In genomic region chr3:66498718-66499611, GRCh38 we compare ENCODE assay signal across 8 cellular contexts. TPM values are rescaled to one million over a fixed set of nuclear protein-coding genes. Genes with fewer than 3 reads are reported as not detected.
DNase-seq lines count a peak whose midpoint lies in the region; ATAC-seq and TF ChIP-seq lines count a peak whose summit lies in the region.

No MANE protein-coding gene starts in this region.

- H3K27me3 ChIP-seq in CD8-positive, alpha-beta memory T cell (ENCODE audit: insufficient read depth, low read length, poor library complexity, severe bottlenecking), result no peaks in the 10 kb centered on the region
- H3K27me3 ChIP-seq in NT2/D1 (ENCODE audit: insufficient read depth, insufficient read length) (peaks cover 23% of the 10 kb centered on the region), ovary (no peaks in the 10 kb centered on the region)

- CTCF ChIA-PET in CD8-positive, alpha-beta memory T cell (lab: Charles Lee), result no interaction called here

- H3K4me1 Mint-ChIP-seq in CD8-positive, alpha-beta memory T cell, result peaks cover 80 to 89% (median 84%) of the 10 kb centered on the region in 3 donors

- ATAC-seq in HG02642 (IDR thresholded peaks at IDR 0.05; ENCODE audit: poor library complexity, unreplicated experiment), result no peak
- ATAC-seq in GM19467 (IDR thresholded peaks at IDR 0.05; ENCODE audit: unreplicated experiment), result no peak

- no peaks in the 10 kb centered on the region for H3K9me3 Mint-ChIP-seq in CD8-positive, alpha-beta memory T cell

- H3K9me3 ChIP-seq in CD8-positive, alpha-beta memory T cell (ENCODE audit: low read length), result no peaks in the 10 kb centered on the region
- H3K9me3 ChIP-seq in NT2/D1 (ENCODE audit: insufficient read depth, low read length) (no peaks in the 10 kb centered on the region), ovary (no peaks in the 10 kb centered on the region)

- peaks cover 0 to 3% (median 0%) of the 10 kb centered on the region in 3 donors for H3K36me3 Mint-ChIP-seq in CD8-positive, alpha-beta memory T cell

- intact Hi-C loops in ovary (cut with DNase I), result loop anchor here in 3 of 4 donors (2.0 to 10.0 kb wide), 5 partner anchors 47 to 316 kb away; no protein-coding TSS in a partner anchor

- H3K36me3 ChIP-seq in CD8-positive, alpha-beta memory T cell (ENCODE audit: insufficient read depth, low read length), result no peaks in the 10 kb centered on the region
- H3K36me3 ChIP-seq in NT2/D1 (ENCODE audit: insufficient read depth, insufficient read length, low read length) (no peaks in the 10 kb centered on the region), ovary (no peaks in the 10 kb centered on the region)

- TF ChIP-seq EP300 in ovary (IDR thresholded peaks at IDR 0.05), result no peak

- no peak for DNase-seq in CD8-positive, alpha-beta memory T cell
- DNase-seq in NT2/D1 (ENCODE audit: low read depth, low spot score) (no peak), epithelial cell of esophagus (ENCODE audit: low read depth) (no peak), ovary (peak in 3 of 5 donors; percentile 29 to 32 (median 30)), DMS153 treated with DMSO at 0.1 percent for 48 hours (lab: John Stamatoyannopoulos, UW; ENCODE audit: unreplicated experiment) (no peak), MV-4-11 (lab: John Stamatoyannopoulos, UW) (no peak)

- no peaks in the 10 kb centered on the region for H3K27me3 Mint-ChIP-seq in CD8-positive, alpha-beta memory T cell

- peak overlapping the region; percentile 62 to 94 (median 87) for H3K27ac Mint-ChIP-seq in CD8-positive, alpha-beta memory T cell

- no peak overlapping the region for H3K27ac ChIP-seq in CD8-positive, alpha-beta memory T cell (ENCODE audit: low read depth, low read length)
- peak overlapping the region in 1 of 2 donors; percentile 45 for H3K27ac ChIP-seq in ovary

- POLR2A ChIA-PET in CD8-positive, alpha-beta memory T cell (lab: Charles Lee), result interaction anchor here (2.1 kb wide), 1 partner anchor 8 kb away, joined by 11 read pairs; no protein-coding TSS in a partner anchor

- peaks cover 64% of the 10 kb centered on the region for H3K4me1 ChIP-seq in CD8-positive, alpha-beta memory T cell (ENCODE audit: insufficient read depth, low read length)
- H3K4me1 ChIP-seq in NT2/D1 (ENCODE audit: insufficient read depth, insufficient read length) (peaks cover 6% of the 10 kb centered on the region), ovary (ENCODE audit: insufficient read depth) (peaks cover 9% of the 10 kb centered on the region)

- peak overlapping the region; percentile 10 for H3K4me3 ChIP-seq in CD8-positive, alpha-beta memory T cell (ENCODE audit: low read length)
- H3K4me3 ChIP-seq in NT2/D1 (ENCODE audit: insufficient read length, low read depth) (peak overlapping the region; percentile 96), epithelial cell of esophagus (ENCODE audit: low read length) (peak overlapping the region; percentile 69), ovary (peak overlapping the region; percentile 99)

- TF ChIP-seq CTCF in epithelial cell of esophagus (IDR thresholded peaks at IDR 0.05; ENCODE audit: insufficient read depth, low read depth, low read length, missing control alignments), result no peak
- no peak for TF ChIP-seq CTCF in ovary (IDR thresholded peaks at IDR 0.05)

- H3K4me3 Mint-ChIP-seq in CD8-positive, alpha-beta memory T cell, result peak overlapping the region; percentile 90 to 98 (median 95)

- no peak for TF ChIP-seq POLR2A in ovary (IDR thresholded peaks at IDR 0.05)

- WGBS in ovary, 3 donors, result 23 to 25% (median 24%) methylated on average over 13 of the region's 13 CpGs

- peak overlapping the region; percentile 96 for H3K9ac ChIP-seq in NT2/D1 (ENCODE audit: insufficient read length, low read depth)

RNA-seq across cellular contexts. Expression of gene LRIG1, which starts 1.9 kb away (rescaled TPM):
- 10 to 100 TPM; 37.9 to 38.2 TPM for total RNA-seq in CD8-positive, alpha-beta memory T cell
- polyA plus RNA-seq in CD8-positive, alpha-beta memory T cell, result 47.9 TPM
- total RNA-seq in ovary, result 10 to 100 TPM; 29.1 to 60.4 (median 42.6) TPM
- 10 to 100 TPM; 34.8 to 64.8 TPM for polyA plus RNA-seq in ovary

Comparison
In these comparisons a context has a peak if more than half of its experiments do, and no peak if none do; other contexts are left out.
1. DNase-seq: peak in ovary (3 of 5); none in CD8-positive, alpha-beta memory T cell (0 of 5), NT2/D1 (single experiment), epithelial cell of esophagus (single experiment), DMS153 treated with DMSO at 0.1 percent for 48 hours (single experiment) and MV-4-11 (single experiment).
2. H3K4me3 ChIP-seq: peak in every context shown above with its lines; median percentile 99 in ovary; 96 in NT2/D1; 69 in epithelial cell of esophagus; 10 in CD8-positive, alpha-beta memory T cell.